Comparison of ENCODE assay signal across 1 cellular context in genomic region chr13:59356607-59357006, GRCh38.
TF ChIP-seq lines count a peak whose summit lies in the region.

No MANE protein-coding gene starts in this region.

TF ChIP-seq in K562, 482 proteins besides CTCF, POLR2A, EP300 and RAD21 (continued from another document):
- TF ChIP-seq E2F6 (IDR thresholded peaks at IDR 0.05; ENCODE audit: borderline replicate concordance in 1 of 2, extremely low read depth in 1 of 2, insufficient read depth in 1 of 2, insufficient read length in 1 of 2, low read depth in 1 of 2, low read length in 1 of 2, poor library complexity in 1 of 2, severe bottlenecking in 1 of 2) (peak in 1 of 2 experiments; percentile 11), STAT6 (CRISPR knock-in tag; IDR thresholded peaks at IDR 0.05) (no peak), ZNF766 (CRISPR knock-in tag; conservative IDR thresholded peaks at IDR 0.05) (peak; percentile 37; the same call in 1 of the 2 replicates), NFIC (IDR thresholded peaks at IDR 0.05) (peak; percentile 56), L3MBTL2 (IDR thresholded peaks at IDR 0.05) (peak; percentile 36; the same call in 1 of the 2 replicates), ZBTB12 (CRISPR knock-in tag; IDR thresholded peaks at IDR 0.05) (peak; percentile 56; the same call in 1 of the 2 replicates), THRB (CRISPR knock-in tag; conservative IDR thresholded peaks at IDR 0.05) (no peak), BHLHE40 (IDR thresholded peaks at IDR 0.05; ENCODE audit: low read length) (peak; percentile 81), TRIM25 (IDR thresholded peaks at IDR 0.05; ENCODE audit: borderline replicate concordance) (no peak), KLF6 (CRISPR knock-in tag; IDR thresholded peaks at IDR 0.05; ENCODE audit: borderline replicate concordance) (no peak)
TF ChIP-seq in K562: peak in this region for 6.
